Comparison of ENCODE assay signal across 12 cellular contexts in the genomic region with DNA sequence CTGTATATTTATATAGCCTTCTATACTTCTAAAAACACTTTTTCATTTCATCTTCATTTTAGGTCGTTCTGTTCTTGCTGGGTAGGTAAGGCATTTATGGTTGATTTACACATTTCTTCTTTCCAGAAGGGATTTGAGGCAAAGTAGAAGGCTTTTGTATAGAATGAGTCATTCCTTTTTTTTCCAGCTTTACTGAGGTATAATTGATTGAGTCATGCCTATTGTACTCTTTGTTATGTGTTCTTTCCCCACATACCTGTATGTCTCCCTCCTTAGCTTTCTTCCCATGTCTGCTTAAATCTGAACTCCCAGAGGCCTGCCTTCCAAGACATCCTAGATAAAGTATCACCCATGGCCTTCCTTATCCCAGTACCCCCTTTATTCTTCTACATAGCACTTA. TPM values are rescaled to one million over a fixed set of nuclear protein-coding genes. Genes with fewer than 3 reads are reported as not detected.
DNase-seq lines count a peak whose midpoint lies in the region; ATAC-seq, FAIRE-seq and TF ChIP-seq lines count a peak whose summit lies in the region.
"Had no signal": no experiment of that assay in that cellular context is flagged by ENCODE, and none has a peak within 500 bp of the region (broad histone marks: within the 10 kb centered on the region; RNA-seq: fewer than 3 reads in every experiment).

No MANE protein-coding gene starts in this region.

- no peaks in the 10 kb centered on the region for H4K20me1 ChIP-seq in astrocyte (ENCODE audit: insufficient read depth, low read length)

- H3K27ac Mint-ChIP-seq in astrocyte (ENCODE audit: unreplicated experiment) = peak overlapping the region; percentile 36
- H3K27ac Mint-ChIP-seq: stimulated activated naive B cell treated with anti-CD40 and anti-IgM and Interleukin-4, amounts not matched to agents 10 μg/mL and 1 μg/mL and 100 μg/mL, for 72 hours had no signal

- H2AFZ ChIP-seq in astrocyte (ENCODE audit: low read depth, low read length) = no peak overlapping the region

- H3K4me3 ChIP-seq in astrocyte (ENCODE audit: insufficient read depth, low read depth, low read length) = no peak overlapping the region

- no peaks in the 10 kb centered on the region for H3K9me3 Mint-ChIP-seq in astrocyte (ENCODE audit: unreplicated experiment)
- H3K9me3 Mint-ChIP-seq: stimulated activated naive B cell treated with anti-CD40 and anti-IgM and Interleukin-4, amounts not matched to agents 10 μg/mL and 1 μg/mL and 100 μg/mL, for 72 hours had no signal

- peak overlapping the region; percentile 27 for H3K4me2 ChIP-seq in astrocyte (ENCODE audit: low read length)

- no peak overlapping the region for H3K9ac ChIP-seq in astrocyte (ENCODE audit: low read length)

- DNase-seq in DMS53 treated with DMSO at 0.1 percent for 48 hours (lab: John Stamatoyannopoulos, UW; ENCODE audit: unreplicated experiment) (peak; percentile 78), LHCN-M2 (ENCODE audit: low read depth) (peak; percentile 65), astrocyte (ENCODE audit: low read depth) (peak; percentile 81), iPS-NIHi7 (ENCODE audit: extremely low spot score) (peak; percentile 47), head of caudate nucleus (no peak), DMS79 (lab: John Stamatoyannopoulos, UW) (no peak)
- DNase-seq in stimulated activated CD4-positive, alpha-beta T cell treated with anti-CD3 and anti-CD28 coated beads, Interleukin-4, amount 100 ng/mL, for 24 hours = no peak
- DNase-seq: activated CD4-positive, alpha-beta T cell treated with anti-CD3 and anti-CD28 coated beads, Interleukin-2, amount 50 U/mL, for 1 hour; GF-D8; stimulated activated CD4-positive, alpha-beta T cell treated with anti-CD3 and anti-CD28 coated beads, Interleukin-4, amount 100 ng/mL, for 1 hour; stimulated activated naive B cell treated with anti-CD40 and anti-IgM and Interleukin-4, amounts not matched to agents 10 μg/mL and 1 μg/mL and 100 μg/mL, for 72 hours had no signal

- ATAC-seq in GM19328 (IDR thresholded peaks at IDR 0.05; ENCODE audit: unreplicated experiment) = no peak
- ATAC-seq: stimulated activated naive B cell treated with anti-CD40 and anti-IgM and Interleukin-4, amounts not matched to agents 10 μg/mL and 1 μg/mL and 100 μg/mL, for 72 hours had no signal

- no peaks in the 10 kb centered on the region for H3K36me3 ChIP-seq in astrocyte (ENCODE audit: insufficient read depth, low read length)

- H3K27ac ChIP-seq in astrocyte (ENCODE audit: low read depth, low read length) = peak overlapping the region; percentile 71

- intact Hi-C loops in head of caudate nucleus (cut with DNase I) = no loop called here

- peaks cover 29% of the 10 kb centered on the region for H3K4me1 ChIP-seq in astrocyte (ENCODE audit: insufficient read depth, low read length)

- peaks cover 4% of the 10 kb centered on the region for H3K79me2 ChIP-seq in astrocyte (ENCODE audit: insufficient read depth, low read length)

- no peaks in the 10 kb centered on the region for H3K36me3 Mint-ChIP-seq in astrocyte (ENCODE audit: low read depth, unreplicated experiment)
- H3K36me3 Mint-ChIP-seq: stimulated activated naive B cell treated with anti-CD40 and anti-IgM and Interleukin-4, amounts not matched to agents 10 μg/mL and 1 μg/mL and 100 μg/mL, for 72 hours had no signal

- peaks cover 9% of the 10 kb centered on the region for H3K4me1 Mint-ChIP-seq in astrocyte (ENCODE audit: low read depth, unreplicated experiment)

- H3K4me3 Mint-ChIP-seq in astrocyte (ENCODE audit: unreplicated experiment) = no peak overlapping the region
- H3K4me3 Mint-ChIP-seq: stimulated activated naive B cell treated with anti-CD40 and anti-IgM and Interleukin-4, amounts not matched to agents 10 μg/mL and 1 μg/mL and 100 μg/mL, for 72 hours had no signal

- TF ChIP-seq CTCF in astrocyte (IDR thresholded peaks at IDR 0.05; ENCODE audit: insufficient read depth, low read depth, low read length) = no peak

- no peaks in the 10 kb centered on the region for H3K27me3 ChIP-seq in astrocyte (ENCODE audit: insufficient read depth, low read length)

- no peak for FAIRE-seq in astrocyte (lab: Jason Lieb, UNC)

- no peaks in the 10 kb centered on the region for H3K9me3 ChIP-seq in astrocyte (ENCODE audit: insufficient read depth, low read depth, low read length)

- H3K27me3 Mint-ChIP-seq in astrocyte (ENCODE audit: low read depth, unreplicated experiment) = no peaks in the 10 kb centered on the region
- H3K27me3 Mint-ChIP-seq: stimulated activated naive B cell treated with anti-CD40 and anti-IgM and Interleukin-4, amounts not matched to agents 10 μg/mL and 1 μg/mL and 100 μg/mL, for 72 hours had no signal

RNA-seq across cellular contexts. Expression of a gene that starts 4.8 kb away (rescaled TPM):
- total RNA-seq in LHCN-M2 (2014; rRNA removed) = 230 and 308 TPM in 2 replicates
- polyA plus RNA-seq in LHCN-M2 (2012) = 222 TPM
- 94.3 and 102 TPM in 2 replicates for total RNA-seq in astrocyte

Comparison
In these comparisons a context has a peak if more than half of its experiments do, and no peak if none do; other contexts are left out.
1. DNase-seq: peak in DMS53 treated with DMSO at 0.1 percent for 48 hours (single experiment), LHCN-M2 (single experiment), astrocyte (single experiment) and iPS-NIHi7 (single experiment); none in head of caudate nucleus (0 of 42), DMS79 (single experiment) and stimulated activated CD4-positive, alpha-beta T cell treated with anti-CD3 and anti-CD28 coated beads, Interleukin-4, amount 100 ng/mL, for 24 hours (single experiment).